In the genomic region with DNA sequence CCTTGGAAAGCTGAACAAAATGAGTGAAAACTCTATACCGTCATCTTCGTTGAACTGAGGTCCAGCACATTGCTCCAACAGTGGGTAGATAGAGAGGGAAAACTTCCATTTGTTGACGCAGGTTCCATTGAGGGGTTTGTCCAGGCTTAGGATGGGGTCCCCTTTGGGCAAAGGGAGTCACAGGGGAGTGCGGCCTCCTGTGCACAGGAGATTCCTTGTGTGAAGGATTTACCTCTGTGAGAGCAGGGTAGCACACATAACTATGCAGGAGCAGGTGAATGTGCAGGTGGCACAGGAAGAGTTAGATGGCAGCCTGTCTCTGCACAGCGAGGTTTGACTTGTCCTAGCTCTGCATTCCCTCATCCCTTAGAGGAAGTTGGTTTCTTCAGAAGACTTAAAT, we compare ENCODE assay signal across 22 cellular contexts.
"Had no signal": no experiment of that assay in that cellular context is flagged by ENCODE, and none has a peak within 500 bp of the region (broad histone marks: within the 10 kb centered on the region; RNA-seq: fewer than 3 reads in every experiment).

No MANE protein-coding gene starts in this region.

- DNase-seq: KBM-7, MV-4-11, NCI-H1048, NCI-H1105, NCI-H1417, NCI-H1436 treated with DMSO at 0.1 percent for 48 hours, NCI-H1694, NCI-H1930, NCI-H2081, NCI-H2107, NCI-H226, NCI-H446, NCI-H510A, NCI-H524 treated with DMSO at 0.1 percent for 48 hours, NCI-H69, NCI-H774, Right ventricle myocardium superior, RPMI8226, SIG-M5 had no signal

- H3K36me3 ChIP-seq: SJSA1 had no signal

- FAIRE-seq: RCC 7860 had no signal

- H3K4me3 ChIP-seq: SJSA1, SK-N-MC had no signal

- H3K27ac ChIP-seq: SJSA1, SK-N-MC had no signal

- H3K4me1 ChIP-seq: SJSA1 had no signal

- H3K27me3 ChIP-seq: SJSA1 had no signal
